In genomic region chrX:37755073-37755472, GRCh38 we compare ENCODE assay signal across 9 cellular contexts. TPM values are rescaled to one million over a fixed set of nuclear protein-coding genes. Genes with fewer than 3 reads are reported as not detected.
DNase-seq lines count a peak whose midpoint lies in the region; ATAC-seq and TF ChIP-seq lines count a peak whose summit lies in the region.
"Had no signal": no experiment of that assay in that cellular context is flagged by ENCODE, and none has a peak within 500 bp of the region (broad histone marks: within the 10 kb centered on the region; RNA-seq: fewer than 3 reads in every experiment).

No MANE protein-coding gene starts in this region.

- H3K4me3 ChIP-seq in NB4 (ENCODE audit: low read depth, low read length): no peak overlapping the region
- H3K4me3 ChIP-seq in testis: no peak overlapping the region

- H3K36me3 Mint-ChIP-seq in memory B cell: no peaks in the 10 kb centered on the region

- H3K27me3 Mint-ChIP-seq in memory B cell: no peaks in the 10 kb centered on the region

- no peak overlapping the region for H3K4me3 Mint-ChIP-seq in memory B cell

- H3K27me3 ChIP-seq in testis: no peaks in the 10 kb centered on the region

- H3K9me3 ChIP-seq in testis: no peaks in the 10 kb centered on the region

- intact Hi-C loops in testis (cut with DNase I; ENCODE audit: low total_unique reads): no loop called here

- H3K9me3 Mint-ChIP-seq in memory B cell: peaks cover 2% of the 10 kb centered on the region

- peak; percentile 63 to 66 for ATAC-seq in activated CD4-positive, CD25-positive, alpha-beta regulatory T cell treated with anti-CD3 and anti-CD28 coated beads, Interleukin-2, amount 50 U/mL, for 24 hours
- ATAC-seq in HG02678 (IDR thresholded peaks at IDR 0.05; ENCODE audit: unreplicated experiment) (peak; percentile 94), memory B cell (ENCODE audit: low read depth) (peak; percentile 99)

- WGBS in testis, 2 donors: 92 to 93% methylated on average over 1 of the region's 1 CpG

- H3K27ac ChIP-seq in testis: no peak overlapping the region

- no peaks in the 10 kb centered on the region for H3K4me1 ChIP-seq in testis

- peaks cover 28% of the 10 kb centered on the region for H3K4me1 Mint-ChIP-seq in memory B cell

- DNase-seq in activated CD4-positive, CD25-positive, alpha-beta regulatory T cell (lab: John Stamatoyannopoulos, UW): no peak
- DNase-seq in NB4 (ENCODE audit: low read depth) (peak; percentile 92), memory B cell (ENCODE audit: low spot score in 2 of 2) (peak; percentile 39 to 40), NCI-H1436 treated with DMSO at 0.1 percent for 48 hours (lab: John Stamatoyannopoulos, UW) (no peak), testis (no peak), NCI-H187 (lab: John Stamatoyannopoulos, UW) (no peak)

- TF ChIP-seq POLR2A in NB4 (IDR thresholded peaks at IDR 0.05; ENCODE audit: extremely low read depth, insufficient read length) (no peak), testis (IDR thresholded peaks at IDR 0.05) (no peak)

- TF ChIP-seq CTCF in NB4 (IDR thresholded peaks at IDR 0.05; ENCODE audit: low read depth, low read length) (no peak), testis (IDR thresholded peaks at IDR 0.05) (no peak)

- no peak overlapping the region for H3K27ac Mint-ChIP-seq in memory B cell

- H3K36me3 ChIP-seq in testis (ENCODE audit: low read depth, missing control alignments): no peaks in the 10 kb centered on the region

RNA-seq across cellular contexts. Expression of gene CYBB, which starts 24.8 kb away (rescaled TPM):
- 1 to 10 TPM; 1.3 to 4.2 TPM for total RNA-seq in testis
- 15.7 TPM for polyA plus RNA-seq in testis (ENCODE audit: insufficient read depth, low read depth, low replicate concordance)
- total RNA-seq: RPMI7951 had no signal

Comparison
In these comparisons a context has a peak if more than half of its experiments do, and no peak if none do; other contexts are left out.
1. DNase-seq: peak in NB4 (single experiment) and memory B cell (2 of 2); none in activated CD4-positive, CD25-positive, alpha-beta regulatory T cell (0 of 4), NCI-H1436 treated with DMSO at 0.1 percent for 48 hours (single experiment), testis (single experiment) and NCI-H187 (0 of 2).
2. Peak in every context shown above with its lines, with median percentiles within 50 percentile points of each other: ATAC-seq.